Comparison of ENCODE assay signal across 18 cellular contexts in genomic region chr18:79457652-79458051, GRCh38.
DNase-seq lines count a peak whose midpoint lies in the region; ATAC-seq and TF ChIP-seq lines count a peak whose summit lies in the region.
"Had no signal": no experiment of that assay in that cellular context is flagged by ENCODE, and none has a peak within 500 bp of the region (broad histone marks: within the 10 kb centered on the region; RNA-seq: fewer than 3 reads in every experiment).

No MANE protein-coding gene starts in this region.

- no peak overlapping the region for H2AFZ ChIP-seq in OCI-LY1 (ENCODE audit: low read length)

- H3K4me2 ChIP-seq in BLaER1 treated with 17β-estradiol and CSF1 and Interleukin-3, amounts not matched to agents 10 nM and 100 nM = peak overlapping the region in 8 of 11 experiments; percentile 5 to 97 (median 26); a peak in 7 of 22 replicates
- no peak overlapping the region for H3K4me2 ChIP-seq in OCI-LY1 (ENCODE audit: low read length)

- H3K9ac ChIP-seq in BLaER1 treated with 17β-estradiol and CSF1 and Interleukin-3, amounts not matched to agents 10 nM and 100 nM = 0 out of 22 replicates have a peak overlapping the region, but pooled peaks of 1 of the 11 experiments have one; percentile 9
- H3K9ac ChIP-seq in OCI-LY1 (ENCODE audit: low read length) = no peak overlapping the region

- no peaks in the 10 kb centered on the region for H3K27me3 ChIP-seq in BLaER1 treated with 17β-estradiol and CSF1 and Interleukin-3, amounts not matched to agents 10 nM and 100 nM
- H3K27me3 ChIP-seq in OCI-LY1 (ENCODE audit: insufficient read depth, low read length) = no peaks in the 10 kb centered on the region
- no peaks in the 10 kb centered on the region for H3K27me3 ChIP-seq in left lung
- H3K27me3 ChIP-seq in gastrocnemius medialis = no peaks in the 10 kb centered on the region
- no peaks in the 10 kb centered on the region for H3K27me3 ChIP-seq in right lobe of liver
- H3K27me3 ChIP-seq: colonic mucosa, MG63, SJCRH30 had no signal

- H3K36me3 ChIP-seq in BLaER1 treated with 17β-estradiol and CSF1 and Interleukin-3, amounts not matched to agents 10 nM and 100 nM = peaks cover 14 to 66% (median 51%) of the 10 kb centered on the region in 11 experiments
- peaks cover 86% of the 10 kb centered on the region for H3K36me3 ChIP-seq in OCI-LY1 (ENCODE audit: insufficient read depth, low read length)
- peaks cover 0 to 49% of the 10 kb centered on the region in 2 donors for H3K36me3 ChIP-seq in left lung
- peaks cover 0 to 27% of the 10 kb centered on the region in 2 donors for H3K36me3 ChIP-seq in gastrocnemius medialis
- no peaks in the 10 kb centered on the region for H3K36me3 ChIP-seq in right lobe of liver
- H3K36me3 ChIP-seq: colonic mucosa, MG63, SJCRH30 had no signal

- peaks cover 35 to 73% (median 57%) of the 10 kb centered on the region in 10 experiments for H3K4me1 ChIP-seq in BLaER1 treated with 17β-estradiol and CSF1 and Interleukin-3, amounts not matched to agents 10 nM and 100 nM
- peaks cover 57% of the 10 kb centered on the region for H3K4me1 ChIP-seq in OCI-LY1 (ENCODE audit: insufficient read depth, low read length, severe bottlenecking)
- peaks cover 6 to 27% of the 10 kb centered on the region in 2 donors for H3K4me1 ChIP-seq in left lung
- peaks cover 11 to 19% of the 10 kb centered on the region in 2 donors for H3K4me1 ChIP-seq in gastrocnemius medialis
- H3K4me1 ChIP-seq in right lobe of liver = no peaks in the 10 kb centered on the region
- H3K4me1 ChIP-seq: colonic mucosa had no signal

- 0 out of 2 replicates have a peak, but pooled peaks cover 3% of the 10 kb centered on the region for H3F3A ChIP-seq in OCI-LY1 (ENCODE audit: insufficient read depth, low read length)

- ATAC-seq in left lung (no peak), gastrocnemius medialis (no peak), right lobe of liver (no peak)
- ATAC-seq: K562, T-cell had no signal

- intact Hi-C loops in left lung (cut with DNase I) (no loop called here), gastrocnemius medialis (cut with DNase I; ENCODE audit: low total_unique reads) (no loop called here), right lobe of liver (cut with DNase I) (no loop called here)

- no peak overlapping the region for H3K4me3 ChIP-seq in BLaER1 treated with 17β-estradiol and CSF1 and Interleukin-3, amounts not matched to agents 10 nM and 100 nM
- H3K4me3 ChIP-seq in OCI-LY1 (ENCODE audit: low read depth, low read length, poor library complexity, severe bottlenecking) = no peak overlapping the region
- no peak overlapping the region for H3K4me3 ChIP-seq in left lung
- no peak overlapping the region for H3K4me3 ChIP-seq in gastrocnemius medialis
- H3K4me3 ChIP-seq in right lobe of liver = no peak overlapping the region
- H3K4me3 ChIP-seq: colonic mucosa, K562, MG63, SJCRH30 had no signal

- WGBS in right lobe of liver (ENCODE audit: insufficient coverage, low coverage, low lambda C conversion rate, missing lambda C conversion rate) = 91% methylated on average over 8 of the region's 18 CpGs

- no peak for TF ChIP-seq POLR2A in gastrocnemius medialis (IDR thresholded peaks at IDR 0.05)
- TF ChIP-seq POLR2A in right lobe of liver (IDR thresholded peaks at IDR 0.05) = no peak

- DNase-seq in left lung (no peak), gastrocnemius medialis (no peak), cerebellar cortex (ENCODE audit: low spot score) (no peak), right lobe of liver (no peak), germinal center (ENCODE audit: low spot score) (no peak)
- DNase-seq in effector CD8-positive, alpha-beta T cell (lab: John Stamatoyannopoulos, UW) = no peak
- DNase-seq: CD4-positive, CD25-positive, alpha-beta regulatory T cell; colonic mucosa; DMS 273 treated with DMSO at 0.1 percent for 48 hours; NCI-H1436 treated with DMSO at 0.1 percent for 48 hours; NCI-H510A treated with DMSO at 0.1 percent for 48 hours; retina; T-cell had no signal

- peaks cover 4 to 67% (median 21%) of the 10 kb centered on the region in 11 experiments; a peak in 17 of 22 replicates for H4K20me1 ChIP-seq in BLaER1 treated with 17β-estradiol and CSF1 and Interleukin-3, amounts not matched to agents 10 nM and 100 nM
- H4K20me1 ChIP-seq in OCI-LY1 (ENCODE audit: insufficient read depth, low read length) = no peaks in the 10 kb centered on the region

- no peak overlapping the region for H3K27ac ChIP-seq in BLaER1 treated with 17β-estradiol and CSF1 and Interleukin-3, amounts not matched to agents 10 nM and 100 nM
- H3K27ac ChIP-seq in OCI-LY1 (ENCODE audit: low read depth, low read length, poor library complexity, severe bottlenecking) = peak overlapping the region; percentile 11
- H3K27ac ChIP-seq in left lung = peak overlapping the region; percentile 39 to 78
- H3K27ac ChIP-seq in gastrocnemius medialis = peak overlapping the region in 3 of 4 donors; percentile 52 to 79 (median 78)
- H3K27ac ChIP-seq in right lobe of liver = no peak overlapping the region
- H3K27ac ChIP-seq: colonic mucosa had no signal

- H3K9me2 ChIP-seq in OCI-LY1 (ENCODE audit: low read depth, low read length) = no peaks in the 10 kb centered on the region

- TF ChIP-seq CTCF in OCI-LY1 (IDR thresholded peaks at IDR 0.05; ENCODE audit: low read length) = no peak
- TF ChIP-seq CTCF in left lung (IDR thresholded peaks at IDR 0.05) = no peak
- TF ChIP-seq CTCF in gastrocnemius medialis (IDR thresholded peaks at IDR 0.05 in 4 of 5, conservative IDR thresholded peaks at IDR 0.05 in 1 of 5) = no peak
- no peak for TF ChIP-seq CTCF in right lobe of liver (IDR thresholded peaks at IDR 0.05)

- H3K79me2 ChIP-seq in OCI-LY1 (ENCODE audit: insufficient read depth, low read length) = no peaks in the 10 kb centered on the region

- in situ Hi-C loops in gastrocnemius medialis (cut with MboI; ENCODE audit: low sequenced_read_pairs in 4 of 4) = no loop called here

- no peaks in the 10 kb centered on the region for H3K9me3 ChIP-seq in BLaER1 treated with 17β-estradiol and CSF1 and Interleukin-3, amounts not matched to agents 10 nM and 100 nM (replicated peaks in 1 of 11)
- no peaks in the 10 kb centered on the region for H3K9me3 ChIP-seq in OCI-LY1 (ENCODE audit: low read length)
- H3K9me3 ChIP-seq in left lung = no peaks in the 10 kb centered on the region
- H3K9me3 ChIP-seq in gastrocnemius medialis = no peaks in the 10 kb centered on the region
- H3K9me3 ChIP-seq in right lobe of liver = no peaks in the 10 kb centered on the region
- H3K9me3 ChIP-seq: colonic mucosa, MG63, SJCRH30 had no signal

Comparison
In these comparisons a context has a peak if more than half of its experiments do, and no peak if none do; other contexts are left out.
1. H3K27ac ChIP-seq: peak in OCI-LY1 (single experiment), left lung (2 of 2) and gastrocnemius medialis (3 of 4); none in BLaER1 treated with 17β-estradiol and CSF1 and Interleukin-3, amounts not matched to agents 10 nM and 100 nM (0 of 11) and right lobe of liver (0 of 3).